ENCODE assay signal across 1 cellular context in genomic region chr12:53352331-53353258, GRCh38.
TF ChIP-seq lines count a peak whose summit lies in the region.

No MANE protein-coding gene starts in this region.

TF ChIP-seq in neural cell, 6 proteins besides CTCF, POLR2A, EP300 and RAD21 (continued from another document):
- no peak for TF ChIP-seq REST (IDR thresholded peaks at IDR 0.05; ENCODE audit: borderline replicate concordance)
- no peak for TF ChIP-seq MXI1 (conservative IDR thresholded peaks at IDR 0.05; ENCODE audit: poor library complexity, severe bottlenecking)
TF ChIP-seq in neural cell: peak in this region for 1.
